ENCODE assay signal across 15 cellular contexts in genomic region chr17:49571283-49571682, GRCh38. TPM values are rescaled to one million over a fixed set of nuclear protein-coding genes. Genes with fewer than 3 reads are reported as not detected.
A peak's percentile ranks its signal among the peaks of the same experiment; 100 is the strongest.
DNase-seq lines count a peak whose midpoint lies in the region; ATAC-seq, FAIRE-seq and TF ChIP-seq lines count a peak whose summit lies in the region.
"Had no signal": no experiment of that assay in that cellular context is flagged by ENCODE, and none has a peak within 500 bp of the region (broad histone marks: within the 10 kb centered on the region; RNA-seq: fewer than 3 reads in every experiment).

No MANE protein-coding gene starts in this region.

- H3K4me1 Mint-ChIP-seq in activated CD8-positive, alpha-beta memory T cell treated with anti-CD3 and anti-CD28 coated beads, Interleukin-2, amount 10 ng/mL, durations not matched to agents 7 days and 5 days: peaks cover 33% of the 10 kb centered on the region
- peaks cover 31% of the 10 kb centered on the region for H3K4me1 Mint-ChIP-seq in activated T-helper 1 cell treated with anti-CD3 and anti-CD28 coated beads, Interleukin-12 subunit alpha, Interleukin-12 subunit beta, Interleukin-2, Interleukin-4 antibody, amounts not matched to agents 30 ng/mL and 10 ng/mL and 1 ng/mL, durations not matched to agents 14 hours and 24 hours and 36 hours (ENCODE audit: low read depth)

- H3K27ac ChIP-seq in kidney (ENCODE audit: low read depth in 2 of 2, low read length in 2 of 2) (no peak overlapping the region), stomach smooth muscle (ENCODE audit: low read length) (peak overlapping the region; percentile 24)
- H3K27ac ChIP-seq: pancreas had no signal

- peaks cover 0 to 3% of the 10 kb centered on the region in 2 donors for H3K27me3 ChIP-seq in stomach smooth muscle (ENCODE audit: control insufficient read depth in 1 of 2, insufficient read depth in 2 of 2, low read length in 2 of 2)
- H3K27me3 ChIP-seq: pancreas had no signal

- H3K36me3 Mint-ChIP-seq in activated CD8-positive, alpha-beta memory T cell treated with anti-CD3 and anti-CD28 coated beads, Interleukin-2, amount 10 ng/mL, durations not matched to agents 7 days and 5 days: no peaks in the 10 kb centered on the region
- H3K36me3 Mint-ChIP-seq in activated T-helper 1 cell treated with anti-CD3 and anti-CD28 coated beads, Interleukin-12 subunit alpha, Interleukin-12 subunit beta, Interleukin-2, Interleukin-4 antibody, amounts not matched to agents 30 ng/mL and 10 ng/mL and 1 ng/mL, durations not matched to agents 14 hours and 24 hours and 36 hours (ENCODE audit: low read depth): no peaks in the 10 kb centered on the region

- H3K9me3 ChIP-seq in kidney (ENCODE audit: control insufficient read depth in 1 of 2, low read length in 2 of 2) (no peaks in the 10 kb centered on the region), stomach smooth muscle (ENCODE audit: control insufficient read depth in 2 of 2, low read length in 2 of 2) (no peaks in the 10 kb centered on the region)
- H3K9me3 ChIP-seq: pancreas had no signal

- H3K4me3 ChIP-seq in kidney (ENCODE audit: low read length in 2 of 2) (no peak overlapping the region), stomach smooth muscle (ENCODE audit: low read length in 2 of 2) (no peak overlapping the region)
- H3K4me3 ChIP-seq: pancreas had no signal

- intact Hi-C loops in activated T-helper 1 cell treated with anti-CD3 and anti-CD28 coated beads, Interleukin-12 subunit alpha, Interleukin-12 subunit beta, Interleukin-2, Interleukin-4 antibody, amounts not matched to agents 30 ng/mL and 10 ng/mL and 1 ng/mL, durations not matched to agents 14 hours and 24 hours and 36 hours (cut with micrococcal nuclease): no loop called here
- intact Hi-C loops in kidney (cut with DNase I): loop anchor here (5.0 kb wide), 1 partner anchor 121 kb away; no protein-coding TSS in a partner anchor

- no peaks in the 10 kb centered on the region for H3K9me3 Mint-ChIP-seq in activated CD8-positive, alpha-beta memory T cell treated with anti-CD3 and anti-CD28 coated beads, Interleukin-2, amount 10 ng/mL, durations not matched to agents 7 days and 5 days (ENCODE audit: low read depth)
- no peaks in the 10 kb centered on the region for H3K9me3 Mint-ChIP-seq in activated T-helper 1 cell treated with anti-CD3 and anti-CD28 coated beads, Interleukin-12 subunit alpha, Interleukin-12 subunit beta, Interleukin-2, Interleukin-4 antibody, amounts not matched to agents 30 ng/mL and 10 ng/mL and 1 ng/mL, durations not matched to agents 14 hours and 24 hours and 36 hours
- H3K9me3 Mint-ChIP-seq: stimulated activated naive CD8-positive, alpha-beta T cell treated with anti-CD3 and anti-CD28 coated beads, Interleukin-15, amount 100 ng/mL, for 72 hours had no signal

- TF ChIP-seq CTCF in kidney (IDR thresholded peaks at IDR 0.05; ENCODE audit: borderline replicate concordance, extremely low read depth, insufficient read depth): no peak

- FAIRE-seq in kidney (lab: Jason Lieb, UNC): no peak
- FAIRE-seq: pancreas had no signal

- peaks cover 0 to 10% of the 10 kb centered on the region in 2 donors for H3K4me1 ChIP-seq in kidney (ENCODE audit: control insufficient read depth in 1 of 2, insufficient read depth in 1 of 2, low read depth in 1 of 2, low read length in 2 of 2)
- peaks cover 62% of the 10 kb centered on the region for H3K4me1 ChIP-seq in stomach smooth muscle (ENCODE audit: control insufficient read depth, insufficient read depth, low read length)

- H3K27ac Mint-ChIP-seq in activated CD8-positive, alpha-beta memory T cell treated with anti-CD3 and anti-CD28 coated beads, Interleukin-2, amount 10 ng/mL, durations not matched to agents 7 days and 5 days: no peak overlapping the region
- H3K27ac Mint-ChIP-seq in activated T-helper 1 cell treated with anti-CD3 and anti-CD28 coated beads, Interleukin-12 subunit alpha, Interleukin-12 subunit beta, Interleukin-2, Interleukin-4 antibody, amounts not matched to agents 30 ng/mL and 10 ng/mL and 1 ng/mL, durations not matched to agents 14 hours and 24 hours and 36 hours: peak overlapping the region; percentile 3
- H3K27ac Mint-ChIP-seq: stimulated activated naive CD8-positive, alpha-beta T cell treated with anti-CD3 and anti-CD28 coated beads, Interleukin-15, amount 100 ng/mL, for 72 hours had no signal

- no peak for DNase-seq in activated CD8-positive, alpha-beta memory T cell treated with anti-CD3 and anti-CD28 coated beads, Interleukin-2, amount 10 ng/mL, durations not matched to agents 7 days and 5 days
- no peak for DNase-seq in activated CD8-positive, alpha-beta memory T cell treated with anti-CD3 and anti-CD28 coated beads for 24 hours
- DNase-seq in activated T-helper 1 cell treated with anti-CD3 and anti-CD28 coated beads, Interleukin-12 subunit alpha, Interleukin-12 subunit beta, Interleukin-2, Interleukin-4 antibody, amounts not matched to agents 30 ng/mL and 10 ng/mL and 1 ng/mL, durations not matched to agents 14 hours and 24 hours and 36 hours (ENCODE audit: low spot score): no peak
- DNase-seq in kidney: peak; percentile 7
- no peak for DNase-seq in stimulated activated CD4-positive, alpha-beta T cell treated with anti-CD3 and anti-CD28 coated beads, Interleukin-2, amount 100 ng/mL, for 24 hours
- no peak for DNase-seq in stimulated activated CD4-positive, alpha-beta T cell treated with anti-CD3 and anti-CD28 coated beads, Interleukin-4, amount 100 ng/mL, for 24 hours
- DNase-seq in activated CD4-positive, CD25-positive, alpha-beta regulatory T cell treated with anti-CD3 and anti-CD28 coated beads, Interleukin-2, amount 50 U/mL, for 72 hours: no peak
- DNase-seq: DMS79 treated with DMSO at 0.1 percent for 48 hours; effector memory CD4-positive, alpha-beta T cell; head of caudate nucleus; NCI-H1694; NCI-H2227 treated with DMSO at 0.1 percent for 48 hours; stimulated activated naive CD8-positive, alpha-beta T cell treated with anti-CD3 and anti-CD28 coated beads, Interleukin-15, amount 100 ng/mL, for 72 hours had no signal

- CTCF ChIA-PET in activated CD8-positive, alpha-beta memory T cell treated with anti-CD3 and anti-CD28 coated beads, Interleukin-2, amount 10 ng/mL, durations not matched to agents 7 days and 5 days (lab: Charles Lee): interaction anchor here (0.7 to 14.5 kb wide), 17 partner anchors 11 to 427 kb away, joined by 3 to 734 read pairs (median 5); partner anchors contain the start of genes FAM117A and SLC35B1

- H3K9ac ChIP-seq in kidney (ENCODE audit: low read length in 2 of 2): no peak overlapping the region
- H3K9ac ChIP-seq in stomach smooth muscle (ENCODE audit: low read length in 2 of 2): no peak overlapping the region

- peaks cover 62% of the 10 kb centered on the region for H3K27me3 Mint-ChIP-seq in activated CD8-positive, alpha-beta memory T cell treated with anti-CD3 and anti-CD28 coated beads, Interleukin-2, amount 10 ng/mL, durations not matched to agents 7 days and 5 days
- peaks cover 52% of the 10 kb centered on the region for H3K27me3 Mint-ChIP-seq in activated T-helper 1 cell treated with anti-CD3 and anti-CD28 coated beads, Interleukin-12 subunit alpha, Interleukin-12 subunit beta, Interleukin-2, Interleukin-4 antibody, amounts not matched to agents 30 ng/mL and 10 ng/mL and 1 ng/mL, durations not matched to agents 14 hours and 24 hours and 36 hours (ENCODE audit: insufficient read depth)

- H3K4me3 Mint-ChIP-seq in activated CD8-positive, alpha-beta memory T cell treated with anti-CD3 and anti-CD28 coated beads, Interleukin-2, amount 10 ng/mL, durations not matched to agents 7 days and 5 days: peak overlapping the region; percentile 89
- no peak overlapping the region for H3K4me3 Mint-ChIP-seq in activated T-helper 1 cell treated with anti-CD3 and anti-CD28 coated beads, Interleukin-12 subunit alpha, Interleukin-12 subunit beta, Interleukin-2, Interleukin-4 antibody, amounts not matched to agents 30 ng/mL and 10 ng/mL and 1 ng/mL, durations not matched to agents 14 hours and 24 hours and 36 hours

- ATAC-seq in activated CD8-positive, alpha-beta memory T cell treated with anti-CD3 and anti-CD28 coated beads, Interleukin-2, amount 10 ng/mL, durations not matched to agents 7 days and 5 days: no peak
- ATAC-seq: pancreas; stimulated activated naive CD8-positive, alpha-beta T cell treated with anti-CD3 and anti-CD28 coated beads, Interleukin-15, amount 100 ng/mL, for 72 hours had no signal

- H3K36me3 ChIP-seq in kidney (ENCODE audit: control insufficient read depth in 1 of 2, insufficient read depth in 2 of 2, low read length in 2 of 2) (no peaks in the 10 kb centered on the region), stomach smooth muscle (ENCODE audit: control insufficient read depth in 2 of 2, insufficient read depth in 2 of 2, low read length in 2 of 2) (no peaks in the 10 kb centered on the region)
- H3K36me3 ChIP-seq: pancreas had no signal

RNA-seq across cellular contexts. Expression of gene NXPH3, which starts 4.4 kb away (rescaled TPM):
- total RNA-seq in activated CD8-positive, alpha-beta memory T cell treated with anti-CD3 and anti-CD28 coated beads, Interleukin-2, amount 10 ng/mL, durations not matched to agents 7 days and 5 days: under 1 TPM in 1 of 2 experiments, not detected in 1; 0.09 TPM
- not detected in 2 replicates for total RNA-seq in activated T-helper 1 cell treated with anti-CD3 and anti-CD28 coated beads, Interleukin-12 subunit alpha, Interleukin-12 subunit beta, Interleukin-2, Interleukin-4 antibody, amounts not matched to agents 30 ng/mL and 10 ng/mL and 1 ng/mL, durations not matched to agents 14 hours and 24 hours and 36 hours
- total RNA-seq in kidney: 0.98 TPM
- polyA plus RNA-seq in kidney (ENCODE audit: insufficient read depth, low read depth, low replicate concordance): 1.2 TPM
